8 cellular contexts compared by ENCODE assay signal in the genomic region with DNA sequence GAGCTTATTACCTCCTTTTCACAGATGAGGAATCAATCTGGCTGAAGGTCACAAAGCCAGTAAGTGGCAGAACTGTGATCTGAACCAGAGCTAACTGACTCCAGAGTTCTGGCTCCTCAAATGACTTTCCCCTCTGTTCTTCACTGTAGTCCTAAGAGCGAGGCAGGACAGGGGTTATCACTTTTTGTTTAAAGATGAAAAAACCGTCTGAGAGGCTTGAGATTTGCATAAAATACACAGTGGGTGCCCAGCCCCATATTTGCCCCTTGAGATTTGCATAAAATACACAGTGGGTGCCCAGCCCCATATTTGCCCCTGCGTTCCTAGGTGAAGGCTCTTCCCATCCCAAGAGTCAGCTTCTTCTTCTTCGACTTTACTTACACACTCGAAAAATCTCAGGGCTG. TPM values are rescaled to one million over a fixed set of nuclear protein-coding genes. Genes with fewer than 3 reads are reported as not detected.
DNase-seq lines count a peak whose midpoint lies in the region; ATAC-seq and TF ChIP-seq lines count a peak whose summit lies in the region.

No MANE protein-coding gene starts in this region.

- H3K27ac ChIP-seq in psoas muscle = peak overlapping the region; percentile 98

- H3K9me3 ChIP-seq in psoas muscle = no peaks in the 10 kb centered on the region

- H3K27me3 ChIP-seq in psoas muscle (ENCODE audit: insufficient read depth in 3 of 3, low read length in 2 of 3) = no peaks in the 10 kb centered on the region

- H3K36me3 ChIP-seq in psoas muscle (ENCODE audit: insufficient read depth in 1 of 2, low read depth in 1 of 2) = no peaks in the 10 kb centered on the region

- DNase-seq in DMS 273 (lab: John Stamatoyannopoulos, UW; ENCODE audit: unreplicated experiment) (peak; percentile 49), DMS 273 treated with DMSO at 0.1 percent for 48 hours (lab: John Stamatoyannopoulos, UW) (no peak), Right ventricle myocardium superior (no peak), psoas muscle (no peak), T1000 (lab: John Stamatoyannopoulos, UW) (no peak), GDM1 (lab: John Stamatoyannopoulos, UW) (no peak)

- ATAC-seq in HG02885 (IDR thresholded peaks at IDR 0.05; ENCODE audit: poor library complexity, unreplicated experiment) (peak; percentile 46), SK-N-SH treated with all-trans-retinoic acid at 6 μM for 48 hours (peak; percentile 55), Right ventricle myocardium superior (ENCODE audit: poor library complexity) (peak; percentile 37), psoas muscle (peak; percentile 5 to 58 (median 40))

- TF ChIP-seq CTCF in psoas muscle (IDR thresholded peaks at IDR 0.05) = no peak

- peaks cover 40% of the 10 kb centered on the region for H3K4me1 ChIP-seq in psoas muscle

- 2 to 3% (median 3%) methylated on average over 5 of the region's 5 CpGs for WGBS in psoas muscle, 3 donors

- peak overlapping the region; percentile 90 for H3K4me3 ChIP-seq in psoas muscle

- intact Hi-C loops in Right ventricle myocardium superior (cut with DNase I) = no loop called here
- intact Hi-C loops in psoas muscle (cut with DNase I) = loop anchor here (10.0 kb wide), 2 partner anchors 91 to 151 kb away; partner anchors contain the start of genes GRHPR (in 1 of the 2) and POLR1E (in 1 of the 2)

TF ChIP-seq in SK-N-SH treated with all-trans-retinoic acid at 6 μM for 48 hours, 23 proteins besides CTCF, POLR2A, EP300 and RAD21:
- TF ChIP-seq PPARA (CRISPR knock-in tag; IDR thresholded peaks at IDR 0.05; ENCODE audit: borderline replicate concordance) = no peak
- no peak for TF ChIP-seq CSDC2 (CRISPR knock-in tag; IDR thresholded peaks at IDR 0.05)
- TF ChIP-seq TCF4 (CRISPR knock-in tag; IDR thresholded peaks at IDR 0.05; ENCODE audit: borderline replicate concordance) = no peak
- no peak for TF ChIP-seq GLIS3 (CRISPR knock-in tag; IDR thresholded peaks at IDR 0.05)
- TF ChIP-seq, protein P1, sequence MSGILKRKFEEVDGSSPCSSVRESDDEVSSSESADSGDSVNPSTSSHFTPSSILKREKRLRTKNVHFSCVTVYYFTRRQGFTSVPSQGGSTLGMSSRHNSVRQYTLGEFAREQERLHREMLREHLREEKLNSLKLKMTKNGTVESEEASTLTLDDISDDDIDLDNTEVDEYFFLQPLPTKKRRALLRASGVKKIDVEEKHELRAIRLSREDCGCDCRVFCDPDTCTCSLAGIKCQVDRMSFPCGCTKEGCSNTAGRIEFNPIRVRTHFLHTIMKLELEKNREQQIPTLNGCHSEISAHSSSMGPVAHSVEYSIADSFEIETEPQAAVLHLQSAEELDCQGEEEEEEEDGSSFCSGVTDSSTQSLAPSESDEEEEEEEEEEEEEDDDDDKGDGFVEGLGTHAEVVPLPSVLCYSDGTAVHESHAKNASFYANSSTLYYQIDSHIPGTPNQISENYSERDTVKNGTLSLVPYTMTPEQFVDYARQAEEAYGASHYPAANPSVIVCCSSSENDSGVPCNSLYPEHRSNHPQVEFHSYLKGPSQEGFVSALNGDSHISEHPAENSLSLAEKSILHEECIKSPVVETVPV (CRISPR knock-in tag; IDR thresholded peaks at IDR 0.05) = no peak
- no peak for TF ChIP-seq ZC3H10 (CRISPR knock-in tag; IDR thresholded peaks at IDR 0.05)
- TF ChIP-seq, protein P2, sequence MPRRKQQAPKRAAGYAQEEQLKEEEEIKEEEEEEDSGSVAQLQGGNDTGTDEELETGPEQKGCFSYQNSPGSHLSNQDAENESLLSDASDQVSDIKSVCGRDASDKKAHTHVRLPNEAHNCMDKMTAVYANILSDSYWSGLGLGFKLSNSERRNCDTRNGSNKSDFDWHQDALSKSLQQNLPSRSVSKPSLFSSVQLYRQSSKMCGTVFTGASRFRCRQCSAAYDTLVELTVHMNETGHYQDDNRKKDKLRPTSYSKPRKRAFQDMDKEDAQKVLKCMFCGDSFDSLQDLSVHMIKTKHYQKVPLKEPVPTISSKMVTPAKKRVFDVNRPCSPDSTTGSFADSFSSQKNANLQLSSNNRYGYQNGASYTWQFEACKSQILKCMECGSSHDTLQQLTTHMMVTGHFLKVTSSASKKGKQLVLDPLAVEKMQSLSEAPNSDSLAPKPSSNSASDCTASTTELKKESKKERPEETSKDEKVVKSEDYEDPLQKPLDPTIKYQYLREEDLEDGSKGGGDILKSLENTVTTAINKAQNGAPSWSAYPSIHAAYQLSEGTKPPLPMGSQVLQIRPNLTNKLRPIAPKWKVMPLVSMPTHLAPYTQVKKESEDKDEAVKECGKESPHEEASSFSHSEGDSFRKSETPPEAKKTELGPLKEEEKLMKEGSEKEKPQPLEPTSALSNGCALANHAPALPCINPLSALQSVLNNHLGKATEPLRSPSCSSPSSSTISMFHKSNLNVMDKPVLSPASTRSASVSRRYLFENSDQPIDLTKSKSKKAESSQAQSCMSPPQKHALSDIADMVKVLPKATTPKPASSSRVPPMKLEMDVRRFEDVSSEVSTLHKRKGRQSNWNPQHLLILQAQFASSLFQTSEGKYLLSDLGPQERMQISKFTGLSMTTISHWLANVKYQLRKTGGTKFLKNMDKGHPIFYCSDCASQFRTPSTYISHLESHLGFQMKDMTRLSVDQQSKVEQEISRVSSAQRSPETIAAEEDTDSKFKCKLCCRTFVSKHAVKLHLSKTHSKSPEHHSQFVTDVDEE (CRISPR knock-in tag; IDR thresholded peaks at IDR 0.05) = no peak
- no peak for TF ChIP-seq ZNF565 (CRISPR knock-in tag; conservative IDR thresholded peaks at IDR 0.05; ENCODE audit: low read depth)
- TF ChIP-seq ESRRG (CRISPR knock-in tag; IDR thresholded peaks at IDR 0.05) = no peak
- no peak for TF ChIP-seq ISL1 (CRISPR knock-in tag; IDR thresholded peaks at IDR 0.05)
- no peak for TF ChIP-seq CREB5 (CRISPR knock-in tag; IDR thresholded peaks at IDR 0.05; ENCODE audit: low read depth)
- TF ChIP-seq ZFP30 (CRISPR knock-in tag; IDR thresholded peaks at IDR 0.05) = no peak

RNA-seq across cellular contexts. Expression of gene FBXO10, which starts 0.7 kb away (rescaled TPM):
- total RNA-seq in Right ventricle myocardium superior (6.2 TPM), psoas muscle (10 to 100 TPM; 31.3 to 90.4 (median 43.0) TPM)
- polyA plus RNA-seq in psoas muscle = 10 to 100 TPM; 12.1 to 32.5 (median 27.3) TPM

RNA-seq across cellular contexts. Expression of gene TOMM5, which starts 16.9 kb away (rescaled TPM):
- total RNA-seq in Right ventricle myocardium superior = 59.4 TPM
- 100 to 1,000 TPM in 2 of 4 donors, 10 to 100 TPM in 2; 65.2 to 104 (median 98.9) TPM for total RNA-seq in psoas muscle
- polyA plus RNA-seq in psoas muscle = 100 to 1,000 TPM; 144 to 280 (median 234) TPM
